In genomic region chr21:31530918-31531705, GRCh38 we compare ENCODE assay signal across 13 cellular contexts.
DNase-seq lines count a peak whose midpoint lies in the region; ATAC-seq, FAIRE-seq and TF ChIP-seq lines count a peak whose summit lies in the region.
"Had no signal": no experiment of that assay in that cellular context is flagged by ENCODE, and none has a peak within 500 bp of the region (broad histone marks: within the 10 kb centered on the region; RNA-seq: fewer than 3 reads in every experiment).

No MANE protein-coding gene starts in this region.

- no peak overlapping the region for H3K9ac ChIP-seq in H1 (replicated peaks in 1 of 4; ENCODE audit: extremely low read depth in 1 of 4, low read depth in 3 of 4, low read length in 3 of 4)

- H3K36me3 ChIP-seq in H1 (ENCODE audit: control insufficient read depth in 2 of 4, insufficient read depth in 4 of 4, low read length in 3 of 4) (no peaks in the 10 kb centered on the region), suprapubic skin (no peaks in the 10 kb centered on the region)

- H3K27ac ChIP-seq in H1 (ENCODE audit: low read depth, low read length) (no peak overlapping the region), suprapubic skin (peak overlapping the region; percentile 74)
- H3K27ac ChIP-seq: 22Rv1 had no signal

- CTCF ChIA-PET in H1 (lab: Charles Lee; ENCODE audit: partially characterized antibody), result interaction anchor here (1.2 to 2.6 kb wide), 7 partner anchors 10 to 183 kb away, joined by 3 to 11 read pairs (median 6); no protein-coding TSS in a partner anchor

- H2AK5ac ChIP-seq in H1 (ENCODE audit: low read depth, low read length), result no peak overlapping the region

- no peak for ATAC-seq in HG02759 (IDR thresholded peaks at IDR 0.05; ENCODE audit: unreplicated experiment)
- ATAC-seq: naive thymus-derived CD8-positive, alpha-beta T cell had no signal

- no peak overlapping the region for H2BK120ac ChIP-seq in H1 (replicated peaks; ENCODE audit: low read depth, low read length)

- POLR2A ChIA-PET in H1 (lab: Charles Lee; ENCODE audit: partially characterized antibody), result interaction anchor here (0.9 to 1.6 kb wide), 2 partner anchors 28 to 202 kb away, joined by 3 to 4 read pairs; no protein-coding TSS in a partner anchor

- WGBS in H1 (ENCODE audit: extremely low coverage in 1 of 2, insufficient coverage in 1 of 2, insufficient read length in 1 of 2, insufficient replicate concordance in 2 of 2, low coverage in 1 of 2, low lambda C conversion rate in 2 of 2, missing lambda C conversion rate in 1 of 2), 2 experiments, result 90% methylated on average over 10 of the region's 10 CpGs; no CpG with 5 or more reads in 1 of the 2 experiments
- WGBS in suprapubic skin, result 41% methylated on average over 10 of the region's 10 CpGs

- TF ChIP-seq CTCF in H1 (IDR thresholded peaks at IDR 0.05; ENCODE audit: control extremely low read depth in 1 of 3, insufficient read depth in 1 of 3, low read depth in 1 of 3, low read length in 3 of 3), result no peak
- no peak for TF ChIP-seq CTCF in suprapubic skin (IDR thresholded peaks at IDR 0.05)

- no peaks in the 10 kb centered on the region for H3K23me2 ChIP-seq in H1 (ENCODE audit: low read depth, low read length)

- H4K8ac ChIP-seq in H1 (ENCODE audit: extremely low read depth, insufficient read depth, low read length), result no peak overlapping the region

- no peak for TF ChIP-seq POLR2A in H1 (IDR thresholded peaks at IDR 0.05; ENCODE audit: control extremely low read depth in 1 of 2, low read depth in 2 of 2, low read length in 2 of 2)
- no peak for TF ChIP-seq POLR2A in suprapubic skin (IDR thresholded peaks at IDR 0.05)

- no peak for TF ChIP-seq RAD21 in H1 (IDR thresholded peaks at IDR 0.05 in 1 of 2, conservative IDR thresholded peaks at IDR 0.05 in 1 of 2; ENCODE audit: low read depth in 2 of 2, low read length in 2 of 2)

- H3K18ac ChIP-seq in H1 (ENCODE audit: extremely low read depth, low read length), result peak overlapping the region; percentile 27; the same call in 1 of the 2 replicates

- FAIRE-seq in H1 (lab: Jason Lieb, UNC), result no peak
- FAIRE-seq: colon, G401.6 had no signal

- H2BK12ac ChIP-seq in H1 (ENCODE audit: low read depth, low read length), result no peak overlapping the region

- 0 out of 2 replicates have a peak overlapping the region, but pooled peaks have one; percentile 2 for H2BK5ac ChIP-seq in H1 (ENCODE audit: low read depth, low read length)

- H3K4me3 ChIP-seq in H1 (ENCODE audit: extremely low read depth in 1 of 4, insufficient read depth in 2 of 4, low read depth in 3 of 4, low read length in 4 of 4), result no peak overlapping the region
- H3K4me3 ChIP-seq in suprapubic skin, result no peak overlapping the region

- H2AFZ ChIP-seq in H1 (ENCODE audit: low read length), result no peak overlapping the region

- peaks cover 0 to 34% of the 10 kb centered on the region in 2 experiments; a peak in 2 of 4 replicates for H3K79me2 ChIP-seq in H1 (ENCODE audit: control insufficient read depth in 1 of 2, insufficient read depth in 2 of 2, low read length in 2 of 2)

- no peak overlapping the region for H4K5ac ChIP-seq in H1 (ENCODE audit: insufficient read length, low read depth, low read length)

- H3K9me3 ChIP-seq in H1 (ENCODE audit: insufficient read depth in 2 of 2, low read depth in 1 of 2, low read length in 1 of 2) (no peaks in the 10 kb centered on the region), suprapubic skin (no peaks in the 10 kb centered on the region)

- H3K79me1 ChIP-seq in H1 (ENCODE audit: low read depth, low read length), result peaks cover 12% of the 10 kb centered on the region

- H4K20me1 ChIP-seq in H1 (replicated peaks in 1 of 2; ENCODE audit: control insufficient read depth in 1 of 2, insufficient read depth in 2 of 2, low read length in 2 of 2), result peaks cover 0 to 2% of the 10 kb centered on the region in 2 experiments

- 0 out of 2 replicates have a peak overlapping the region, but pooled peaks have one; percentile 16 for H2BK20ac ChIP-seq in H1 (ENCODE audit: low read length)

- TF ChIP-seq EP300 in H1 (IDR thresholded peaks at IDR 0.05; ENCODE audit: borderline replicate concordance in 1 of 2, low read depth in 2 of 2, low read length in 2 of 2) (no peak), suprapubic skin (IDR thresholded peaks at IDR 0.05) (no peak)

- no peak overlapping the region for H2BK15ac ChIP-seq in H1 (ENCODE audit: low read length)

- no peak overlapping the region for H3K14ac ChIP-seq in H1 (ENCODE audit: insufficient read length)

- peak; percentile 44 for DNase-seq in DMS53 (lab: John Stamatoyannopoulos, UW)
- no peak for DNase-seq in DMS53 treated with DMSO at 0.1 percent for 48 hours (lab: John Stamatoyannopoulos, UW; ENCODE audit: unreplicated experiment)
- DNase-seq in NCI-H510A (lab: John Stamatoyannopoulos, UW), result peak; percentile 91
- DNase-seq in H1 (ENCODE audit: low read depth in 1 of 2, low spot score in 2 of 2), result no peak
- DNase-seq in suprapubic skin (ENCODE audit: low spot score in 2 of 2), result no peak
- DNase-seq in SIG-M5 (lab: John Stamatoyannopoulos, UW), result no peak
- no peak for DNase-seq in middle frontal gyrus (ENCODE audit: extremely low spot score, low spot score)
- DNase-seq: KG1; naive thymus-derived CD8-positive, alpha-beta T cell had no signal

- no peak overlapping the region for H3K23ac ChIP-seq in H1 (ENCODE audit: insufficient read length)

- no peak overlapping the region for H3K4me2 ChIP-seq in H1 (ENCODE audit: insufficient read depth in 1 of 2, low read depth in 2 of 2, low read length in 2 of 2)

- no peaks in the 10 kb centered on the region for H3K27me3 ChIP-seq in H1 (replicated peaks in 1 of 4; ENCODE audit: control insufficient read depth in 3 of 4, extremely low read depth in 1 of 4, insufficient read depth in 3 of 4, low read length in 3 of 4)
- no peaks in the 10 kb centered on the region for H3K27me3 ChIP-seq in suprapubic skin

- H3K4ac ChIP-seq in H1 (replicated peaks; ENCODE audit: insufficient read length, low read depth, low read length), result no peak overlapping the region

- H3K4me1 ChIP-seq in H1 (replicated peaks in 1 of 4; ENCODE audit: control insufficient read depth in 3 of 4, insufficient read depth in 4 of 4, low read length in 3 of 4) (peaks cover 2 to 15% (median 6%) of the 10 kb centered on the region in 4 experiments; a peak in 5 of 7 replicates), suprapubic skin (peaks cover 31% of the 10 kb centered on the region)

- no peak overlapping the region for H3K56ac ChIP-seq in H1 (replicated peaks; ENCODE audit: insufficient read length, low read depth, low read length)

- H4K91ac ChIP-seq in H1 (replicated peaks; ENCODE audit: insufficient read length, low read length), result no peak overlapping the region

TF ChIP-seq in H1, 55 proteins besides CTCF, POLR2A, EP300 and RAD21:
- TF ChIP-seq BRCA1 (IDR thresholded peaks at IDR 0.05; ENCODE audit: low read depth, low read length), result no peak
- no peak for TF ChIP-seq TCF12 (IDR thresholded peaks at IDR 0.05; ENCODE audit: low read depth, low read length)
- no peak for TF ChIP-seq PHF8 (conservative IDR thresholded peaks at IDR 0.05; ENCODE audit: low read depth, low read length)
- TF ChIP-seq SIRT6 (IDR thresholded peaks at IDR 0.05; ENCODE audit: low read length), result no peak
- TF ChIP-seq YY1 (IDR thresholded peaks at IDR 0.05; ENCODE audit: low read depth, low read length), result no peak
- TF ChIP-seq BACH1 (IDR thresholded peaks at IDR 0.05; ENCODE audit: low read length), result no peak
- no peak for TF ChIP-seq EZH2 (IDR thresholded peaks at IDR 0.05; ENCODE audit: low read depth, low read length, severe bottlenecking)
- TF ChIP-seq SRF (IDR thresholded peaks at IDR 0.05; ENCODE audit: low read depth, low read length), result no peak
- TF ChIP-seq HDAC2 (IDR thresholded peaks at IDR 0.05; ENCODE audit: borderline replicate concordance in 1 of 2, low read depth in 2 of 2, low read length in 2 of 2), result no peak
- TF ChIP-seq CBX8 (IDR thresholded peaks at IDR 0.05; ENCODE audit: borderline replicate concordance, low read depth, low read length), result no peak
- TF ChIP-seq JUN (IDR thresholded peaks at IDR 0.05; ENCODE audit: low read depth, low read length), result no peak
- TF ChIP-seq CBX5 (IDR thresholded peaks at IDR 0.05; ENCODE audit: low read depth, low read length), result no peak
- no peak for TF ChIP-seq POU5F1 (IDR thresholded peaks at IDR 0.05; ENCODE audit: low read depth, low read length)
TF ChIP-seq in H1: peak in this region for 0.

Comparison
In these comparisons a context has a peak if more than half of its experiments do, and no peak if none do; other contexts are left out.
1. DNase-seq: peak in DMS53 (single experiment) and NCI-H510A (single experiment); none in DMS53 treated with DMSO at 0.1 percent for 48 hours (single experiment), H1 (0 of 2), suprapubic skin (0 of 2), SIG-M5 (single experiment) and middle frontal gyrus (single experiment).